ENCODE assay signal across 1 cellular context in the genomic region with DNA sequence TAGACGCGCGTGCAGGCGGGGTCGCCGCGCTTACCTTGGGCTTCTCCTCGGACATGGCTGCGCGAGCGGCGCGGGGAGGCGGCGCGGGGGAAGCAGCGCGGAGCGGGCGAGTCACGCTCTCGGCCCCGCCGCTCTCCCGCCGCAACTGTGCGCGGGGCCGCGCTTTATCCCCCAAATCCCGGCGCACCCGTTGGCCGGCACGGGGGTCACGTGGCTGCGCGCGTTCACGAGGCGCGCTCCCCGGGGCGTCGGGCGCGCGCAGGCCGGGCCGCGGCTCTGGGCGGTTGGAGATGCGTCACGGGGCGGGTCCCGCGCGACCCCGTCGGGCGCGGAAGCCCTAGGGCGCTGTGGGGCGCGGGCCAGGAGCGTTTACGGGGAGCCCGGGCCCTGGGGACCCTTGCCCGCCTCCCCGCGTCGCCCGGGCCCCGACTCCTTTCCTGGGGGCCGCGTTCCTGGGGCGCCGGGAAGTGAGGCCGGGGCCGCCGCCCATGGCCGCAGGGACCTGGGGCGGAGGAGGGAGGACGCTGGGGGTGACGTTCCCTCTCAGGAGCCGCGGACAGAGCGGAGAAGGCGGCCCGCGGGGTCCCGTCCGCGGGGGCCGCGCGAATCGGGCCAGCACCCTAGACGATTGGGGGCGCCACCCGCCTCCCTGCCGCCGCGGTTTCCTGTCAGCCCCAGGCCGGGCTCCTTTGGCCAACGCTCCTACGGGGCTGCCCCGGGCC.
TF ChIP-seq lines count a peak whose summit lies in the region.

A gene (minus strand): TSS at position 149 of the 722 bp plus-strand sequence. CDS start 94 bp downstream, at position 55.

TF ChIP-seq in K562, 482 proteins besides CTCF, POLR2A, EP300 and RAD21 (continued from another document and continues in another):
- TF ChIP-seq PPARD (CRISPR knock-in tag; IDR thresholded peaks at IDR 0.05) (peak; percentile 64; the same call in 1 of the 2 replicates), HDAC3 (IDR thresholded peaks at IDR 0.05; ENCODE audit: borderline replicate concordance, partially characterized antibody) (no peak), ZNF253 (CRISPR knock-in tag; conservative IDR thresholded peaks at IDR 0.05) (no peak), ZNF347 (CRISPR knock-in tag; IDR thresholded peaks at IDR 0.05; ENCODE audit: low read depth) (no peak), ZNF785 (CRISPR knock-in tag; IDR thresholded peaks at IDR 0.05) (no peak), MIER1 (IDR thresholded peaks at IDR 0.05; ENCODE audit: low read depth) (no peak), FOXK2 (conservative IDR thresholded peaks at IDR 0.05 in 1 of 2, IDR thresholded peaks at IDR 0.05 in 1 of 2; ENCODE audit: low read depth in 2 of 2) (no peak), CTBP1 (IDR thresholded peaks at IDR 0.05; ENCODE audit: borderline replicate concordance) (peak; percentile 97), ZNF408 (CRISPR knock-in tag; IDR thresholded peaks at IDR 0.05; ENCODE audit: low read depth) (no peak), ZNF143 (CRISPR knock-in tag; IDR thresholded peaks at IDR 0.05) (peak; percentile 26; the same call in 1 of the 2 replicates), ZNF445 (CRISPR knock-in tag; IDR thresholded peaks at IDR 0.05; ENCODE audit: low read depth) (no peak), PURB (CRISPR knock-in tag; IDR thresholded peaks at IDR 0.05; ENCODE audit: low read depth) (no peak), SP1 (CRISPR knock-in tag; IDR thresholded peaks at IDR 0.05) (0 out of 2 replicates have a peak, but pooled peaks have one; percentile 39), SOX6 (IDR thresholded peaks at IDR 0.05) (peak; percentile 72), NR4A1 (CRISPR knock-in tag; IDR thresholded peaks at IDR 0.05) (peak; percentile 72; the same call in 1 of the 2 replicates), NR4A1 (tag; IDR thresholded peaks at IDR 0.05) (peak; percentile 97), ZNF699 (CRISPR knock-in tag; IDR thresholded peaks at IDR 0.05; ENCODE audit: insufficient replicate concordance) (peak; percentile 78), FOXA1 (IDR thresholded peaks at IDR 0.05; ENCODE audit: borderline replicate concordance) (no peak), U2AF2 (optimal IDR thresholded peaks at IDR 0.05; ENCODE audit: low read depth, low read length) (no peak), TEAD4 (IDR thresholded peaks at IDR 0.05; ENCODE audit: low read length) (no peak), TEAD4 (CRISPR knock-in tag; IDR thresholded peaks at IDR 0.05; ENCODE audit: borderline replicate concordance) (no peak), ZNF174 (CRISPR knock-in tag; IDR thresholded peaks at IDR 0.05) (no peak), TAF1 (IDR thresholded peaks at IDR 0.05; ENCODE audit: control insufficient read depth, extremely low read depth, insufficient read depth, low read length, severe bottlenecking) (peak; percentile 84), SP2 (IDR thresholded peaks at IDR 0.05; ENCODE audit: extremely low read depth, low read depth, low read length, poor library complexity, severe bottlenecking) (no peak), MEIS2 (IDR thresholded peaks at IDR 0.05; ENCODE audit: partially characterized antibody) (peak; percentile 54), FOXJ2 (tag; IDR thresholded peaks at IDR 0.05) (peak; percentile 98), KDM4B (IDR thresholded peaks at IDR 0.05; ENCODE audit: borderline replicate concordance in 2 of 2, low read depth in 1 of 2) (no peak), RAD51 (IDR thresholded peaks at IDR 0.05; ENCODE audit: borderline replicate concordance, low read depth) (no peak), THRAP3 (IDR thresholded peaks at IDR 0.05; ENCODE audit: borderline replicate concordance) (no peak), ARHGAP35 (IDR thresholded peaks at IDR 0.05; ENCODE audit: partially characterized antibody) (no peak), SETDB1 (IDR thresholded peaks at IDR 0.05; ENCODE audit: low read length) (no peak), CBX2 (IDR thresholded peaks at IDR 0.05; ENCODE audit: insufficient read depth, low read length, poor library complexity, severe bottlenecking) (no peak), ZNF121 (CRISPR knock-in tag; conservative IDR thresholded peaks at IDR 0.05) (no peak), KLF1 (tag; IDR thresholded peaks at IDR 0.05) (peak; percentile 95), HSF4 (CRISPR knock-in tag; IDR thresholded peaks at IDR 0.05; ENCODE audit: borderline replicate concordance) (peak; percentile 91; the same call in 1 of the 2 replicates)
- TF ChIP-seq, protein P1, sequence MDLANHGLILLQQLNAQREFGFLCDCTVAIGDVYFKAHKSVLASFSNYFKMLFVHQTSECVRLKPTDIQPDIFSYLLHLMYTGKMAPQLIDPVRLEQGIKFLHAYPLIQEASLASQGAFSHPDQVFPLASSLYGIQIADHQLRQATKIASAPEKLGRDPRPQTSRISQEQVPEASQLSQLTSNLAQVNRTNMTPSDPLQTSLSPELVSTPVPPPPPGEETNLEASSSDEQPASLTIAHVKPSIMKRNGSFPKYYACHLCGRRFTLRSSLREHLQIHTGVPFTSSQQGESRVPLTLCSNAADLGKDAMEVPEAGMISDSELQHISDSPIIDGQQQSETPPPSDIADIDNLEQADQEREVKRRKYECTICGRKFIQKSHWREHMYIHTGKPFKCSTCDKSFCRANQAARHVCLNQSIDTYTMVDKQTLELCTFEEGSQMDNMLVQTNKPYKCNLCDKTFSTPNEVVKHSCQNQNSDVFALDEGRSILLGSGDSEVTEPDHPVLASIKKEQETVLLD (IDR thresholded peaks at IDR 0.05): no peak
- TF ChIP-seq, protein P2, sequence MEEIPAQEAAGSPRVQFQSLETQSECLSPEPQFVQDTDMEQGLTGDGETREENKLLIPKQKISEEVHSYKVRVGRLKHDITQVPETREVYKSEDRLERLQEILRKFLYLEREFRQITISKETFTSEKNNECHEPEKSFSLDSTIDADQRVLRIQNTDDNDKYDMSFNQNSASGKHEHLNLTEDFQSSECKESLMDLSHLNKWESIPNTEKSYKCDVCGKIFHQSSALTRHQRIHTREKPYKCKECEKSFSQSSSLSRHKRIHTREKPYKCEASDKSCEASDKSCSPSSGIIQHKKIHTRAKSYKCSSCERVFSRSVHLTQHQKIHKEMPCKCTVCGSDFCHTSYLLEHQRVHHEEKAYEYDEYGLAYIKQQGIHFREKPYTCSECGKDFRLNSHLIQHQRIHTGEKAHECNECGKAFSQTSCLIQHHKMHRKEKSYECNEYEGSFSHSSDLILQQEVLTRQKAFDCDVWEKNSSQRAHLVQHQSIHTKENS (CRISPR knock-in tag; IDR thresholded peaks at IDR 0.05): peak; percentile 13; the same call in 1 of the 2 replicates
- TF ChIP-seq, protein P3, sequence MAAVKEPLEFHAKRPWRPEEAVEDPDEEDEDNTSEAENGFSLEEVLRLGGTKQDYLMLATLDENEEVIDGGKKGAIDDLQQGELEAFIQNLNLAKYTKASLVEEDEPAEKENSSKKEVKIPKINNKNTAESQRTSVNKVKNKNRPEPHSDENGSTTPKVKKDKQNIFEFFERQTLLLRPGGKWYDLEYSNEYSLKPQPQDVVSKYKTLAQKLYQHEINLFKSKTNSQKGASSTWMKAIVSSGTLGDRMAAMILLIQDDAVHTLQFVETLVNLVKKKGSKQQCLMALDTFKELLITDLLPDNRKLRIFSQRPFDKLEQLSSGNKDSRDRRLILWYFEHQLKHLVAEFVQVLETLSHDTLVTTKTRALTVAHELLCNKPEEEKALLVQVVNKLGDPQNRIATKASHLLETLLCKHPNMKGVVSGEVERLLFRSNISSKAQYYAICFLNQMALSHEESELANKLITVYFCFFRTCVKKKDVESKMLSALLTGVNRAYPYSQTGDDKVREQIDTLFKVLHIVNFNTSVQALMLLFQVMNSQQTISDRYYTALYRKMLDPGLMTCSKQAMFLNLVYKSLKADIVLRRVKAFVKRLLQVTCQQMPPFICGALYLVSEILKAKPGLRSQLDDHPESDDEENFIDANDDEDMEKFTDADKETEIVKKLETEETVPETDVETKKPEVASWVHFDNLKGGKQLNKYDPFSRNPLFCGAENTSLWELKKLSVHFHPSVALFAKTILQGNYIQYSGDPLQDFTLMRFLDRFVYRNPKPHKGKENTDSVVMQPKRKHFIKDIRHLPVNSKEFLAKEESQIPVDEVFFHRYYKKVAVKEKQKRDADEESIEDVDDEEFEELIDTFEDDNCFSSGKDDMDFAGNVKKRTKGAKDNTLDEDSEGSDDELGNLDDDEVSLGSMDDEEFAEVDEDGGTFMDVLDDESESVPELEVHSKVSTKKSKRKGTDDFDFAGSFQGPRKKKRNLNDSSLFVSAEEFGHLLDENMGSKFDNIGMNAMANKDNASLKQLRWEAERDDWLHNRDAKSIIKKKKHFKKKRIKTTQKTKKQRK (IDR thresholded peaks at IDR 0.05; ENCODE audit: borderline replicate concordance, low read depth, low read length): no peak
- TF ChIP-seq, protein P4, sequence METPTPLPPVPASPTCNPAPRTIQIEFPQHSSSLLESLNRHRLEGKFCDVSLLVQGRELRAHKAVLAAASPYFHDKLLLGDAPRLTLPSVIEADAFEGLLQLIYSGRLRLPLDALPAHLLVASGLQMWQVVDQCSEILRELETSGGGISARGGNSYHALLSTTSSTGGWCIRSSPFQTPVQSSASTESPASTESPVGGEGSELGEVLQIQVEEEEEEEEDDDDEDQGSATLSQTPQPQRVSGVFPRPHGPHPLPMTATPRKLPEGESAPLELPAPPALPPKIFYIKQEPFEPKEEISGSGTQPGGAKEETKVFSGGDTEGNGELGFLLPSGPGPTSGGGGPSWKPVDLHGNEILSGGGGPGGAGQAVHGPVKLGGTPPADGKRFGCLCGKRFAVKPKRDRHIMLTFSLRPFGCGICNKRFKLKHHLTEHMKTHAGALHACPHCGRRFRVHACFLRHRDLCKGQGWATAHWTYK (CRISPR knock-in tag; IDR thresholded peaks at IDR 0.05): peak; percentile 98
- TF ChIP-seq, protein P5, sequence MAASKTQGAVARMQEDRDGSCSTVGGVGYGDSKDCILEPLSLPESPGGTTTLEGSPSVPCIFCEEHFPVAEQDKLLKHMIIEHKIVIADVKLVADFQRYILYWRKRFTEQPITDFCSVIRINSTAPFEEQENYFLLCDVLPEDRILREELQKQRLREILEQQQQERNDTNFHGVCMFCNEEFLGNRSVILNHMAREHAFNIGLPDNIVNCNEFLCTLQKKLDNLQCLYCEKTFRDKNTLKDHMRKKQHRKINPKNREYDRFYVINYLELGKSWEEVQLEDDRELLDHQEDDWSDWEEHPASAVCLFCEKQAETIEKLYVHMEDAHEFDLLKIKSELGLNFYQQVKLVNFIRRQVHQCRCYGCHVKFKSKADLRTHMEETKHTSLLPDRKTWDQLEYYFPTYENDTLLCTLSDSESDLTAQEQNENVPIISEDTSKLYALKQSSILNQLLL (CRISPR knock-in tag; IDR thresholded peaks at IDR 0.05; ENCODE audit: borderline replicate concordance): 0 out of 2 replicates have a peak, but pooled peaks have one; percentile 60
- TF ChIP-seq, protein P6, sequence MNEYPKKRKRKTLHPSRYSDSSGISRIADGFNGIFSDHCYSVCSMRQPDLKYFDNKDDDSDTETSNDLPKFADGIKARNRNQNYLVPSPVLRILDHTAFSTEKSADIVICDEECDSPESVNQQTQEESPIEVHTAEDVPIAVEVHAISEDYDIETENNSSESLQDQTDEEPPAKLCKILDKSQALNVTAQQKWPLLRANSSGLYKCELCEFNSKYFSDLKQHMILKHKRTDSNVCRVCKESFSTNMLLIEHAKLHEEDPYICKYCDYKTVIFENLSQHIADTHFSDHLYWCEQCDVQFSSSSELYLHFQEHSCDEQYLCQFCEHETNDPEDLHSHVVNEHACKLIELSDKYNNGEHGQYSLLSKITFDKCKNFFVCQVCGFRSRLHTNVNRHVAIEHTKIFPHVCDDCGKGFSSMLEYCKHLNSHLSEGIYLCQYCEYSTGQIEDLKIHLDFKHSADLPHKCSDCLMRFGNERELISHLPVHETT (CRISPR knock-in tag; conservative IDR thresholded peaks at IDR 0.05 in 1 of 2, IDR thresholded peaks at IDR 0.05 in 1 of 2): peak in 1 of 2 experiments; percentile 99; a peak in 2 of 4 replicates
- TF ChIP-seq, protein P7, sequence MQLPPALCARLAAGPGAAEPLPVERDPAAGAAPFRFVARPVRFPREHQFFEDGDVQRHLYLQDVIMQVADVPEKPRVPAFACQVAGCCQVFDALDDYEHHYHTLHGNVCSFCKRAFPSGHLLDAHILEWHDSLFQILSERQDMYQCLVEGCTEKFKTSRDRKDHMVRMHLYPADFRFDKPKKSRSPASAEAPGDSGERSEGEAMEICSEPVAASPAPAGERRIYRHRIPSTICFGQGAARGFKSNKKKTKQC (CRISPR knock-in tag; IDR thresholded peaks at IDR 0.05): no peak; the same call in 1 of the 2 replicates
- TF ChIP-seq, protein P8, sequence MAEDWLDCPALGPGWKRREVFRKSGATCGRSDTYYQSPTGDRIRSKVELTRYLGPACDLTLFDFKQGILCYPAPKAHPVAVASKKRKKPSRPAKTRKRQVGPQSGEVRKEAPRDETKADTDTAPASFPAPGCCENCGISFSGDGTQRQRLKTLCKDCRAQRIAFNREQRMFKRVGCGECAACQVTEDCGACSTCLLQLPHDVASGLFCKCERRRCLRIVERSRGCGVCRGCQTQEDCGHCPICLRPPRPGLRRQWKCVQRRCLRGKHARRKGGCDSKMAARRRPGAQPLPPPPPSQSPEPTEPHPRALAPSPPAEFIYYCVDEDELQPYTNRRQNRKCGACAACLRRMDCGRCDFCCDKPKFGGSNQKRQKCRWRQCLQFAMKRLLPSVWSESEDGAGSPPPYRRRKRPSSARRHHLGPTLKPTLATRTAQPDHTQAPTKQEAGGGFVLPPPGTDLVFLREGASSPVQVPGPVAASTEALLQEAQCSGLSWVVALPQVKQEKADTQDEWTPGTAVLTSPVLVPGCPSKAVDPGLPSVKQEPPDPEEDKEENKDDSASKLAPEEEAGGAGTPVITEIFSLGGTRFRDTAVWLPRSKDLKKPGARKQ (CRISPR knock-in tag; IDR thresholded peaks at IDR 0.05): no peak
- TF ChIP-seq, protein P9, sequence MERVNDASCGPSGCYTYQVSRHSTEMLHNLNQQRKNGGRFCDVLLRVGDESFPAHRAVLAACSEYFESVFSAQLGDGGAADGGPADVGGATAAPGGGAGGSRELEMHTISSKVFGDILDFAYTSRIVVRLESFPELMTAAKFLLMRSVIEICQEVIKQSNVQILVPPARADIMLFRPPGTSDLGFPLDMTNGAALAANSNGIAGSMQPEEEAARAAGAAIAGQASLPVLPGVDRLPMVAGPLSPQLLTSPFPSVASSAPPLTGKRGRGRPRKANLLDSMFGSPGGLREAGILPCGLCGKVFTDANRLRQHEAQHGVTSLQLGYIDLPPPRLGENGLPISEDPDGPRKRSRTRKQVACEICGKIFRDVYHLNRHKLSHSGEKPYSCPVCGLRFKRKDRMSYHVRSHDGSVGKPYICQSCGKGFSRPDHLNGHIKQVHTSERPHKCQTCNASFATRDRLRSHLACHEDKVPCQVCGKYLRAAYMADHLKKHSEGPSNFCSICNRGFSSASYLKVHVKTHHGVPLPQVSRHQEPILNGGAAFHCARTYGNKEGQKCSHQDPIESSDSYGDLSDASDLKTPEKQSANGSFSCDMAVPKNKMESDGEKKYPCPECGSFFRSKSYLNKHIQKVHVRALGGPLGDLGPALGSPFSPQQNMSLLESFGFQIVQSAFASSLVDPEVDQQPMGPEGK (CRISPR knock-in tag; IDR thresholded peaks at IDR 0.05; ENCODE audit: borderline replicate concordance): no peak
- TF ChIP-seq, protein P10, sequence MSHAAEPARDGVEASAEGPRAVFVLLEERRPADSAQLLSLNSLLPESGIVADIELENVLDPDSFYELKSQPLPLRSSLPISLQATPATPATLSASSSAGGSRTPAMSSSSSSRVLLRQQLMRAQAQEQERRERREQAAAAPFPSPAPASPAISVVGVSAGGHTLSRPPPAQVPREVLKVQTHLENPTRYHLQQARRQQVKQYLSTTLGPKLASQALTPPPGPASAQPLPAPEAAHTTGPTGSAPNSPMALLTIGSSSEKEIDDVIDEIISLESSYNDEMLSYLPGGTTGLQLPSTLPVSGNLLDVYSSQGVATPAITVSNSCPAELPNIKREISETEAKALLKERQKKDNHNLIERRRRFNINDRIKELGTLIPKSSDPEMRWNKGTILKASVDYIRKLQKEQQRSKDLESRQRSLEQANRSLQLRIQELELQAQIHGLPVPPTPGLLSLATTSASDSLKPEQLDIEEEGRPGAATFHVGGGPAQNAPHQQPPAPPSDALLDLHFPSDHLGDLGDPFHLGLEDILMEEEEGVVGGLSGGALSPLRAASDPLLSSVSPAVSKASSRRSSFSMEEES (CRISPR knock-in tag; IDR thresholded peaks at IDR 0.05): peak; percentile 95
